24 cellular contexts compared by ENCODE assay signal in genomic region chr6:26609463-26609862, GRCh38.
"Had no signal": no experiment of that assay in that cellular context is flagged by ENCODE, and none has a peak within 500 bp of the region (broad histone marks: within the 10 kb centered on the region; RNA-seq: fewer than 3 reads in every experiment).

No MANE protein-coding gene starts in this region.

- H2AFZ ChIP-seq: PC-9 had no signal

- H3K9me3 ChIP-seq: Peyer's patch, SJCRH30 had no signal

- H3K9me3 Mint-ChIP-seq: IgD-negative memory B cell had no signal

- H3K36me3 ChIP-seq: Peyer's patch, SJCRH30 had no signal

- H3K27me3 ChIP-seq: SJCRH30 had no signal

- H3K4me2 ChIP-seq: PC-9 had no signal

- DNase-seq: KBM-7; MV-4-11; NCI-H1048; NCI-H1105; NCI-H1436 treated with DMSO at 0.1 percent for 48 hours; NCI-H1694; NCI-H187 treated with DMSO at 0.1 percent for 48 hours; NCI-H2029 treated with DMSO at 0.1 percent for 48 hours; NCI-H2171 treated with DMSO at 0.1 percent for 48 hours; NCI-H226; NCI-H446; NCI-H510A; NCI-H524 treated with DMSO at 0.1 percent for 48 hours; NCI-H82; NK-92 treated with Interleukin-12 subunit alpha and Interleukin-12 subunit beta, amount 100 ng/mL, for 24 hours; OCI-M1; PC-9; Peyer's patch; SHP77 treated with DMSO at 0.1 percent for 48 hours; SJCRH30 had no signal

- H3K4me1 ChIP-seq: SJCRH30 had no signal

- H3K4me3 Mint-ChIP-seq: IgD-negative memory B cell had no signal

- ATAC-seq: Right ventricle myocardium inferior, SK-N-SH treated with all-trans-retinoic acid at 6 μM for 48 hours had no signal

- H3K27ac ChIP-seq: HL-60, PC-9, Peyer's patch, SJCRH30 had no signal

- H3K4me3 ChIP-seq: PC-9, Peyer's patch, SJCRH30 had no signal
